In genomic region chr15:60352525-60352924, GRCh38 we compare ENCODE assay signal across 17 cellular contexts.
"Had no signal": no experiment of that assay in that cellular context is flagged by ENCODE, and none has a peak within 500 bp of the region (broad histone marks: within the 10 kb centered on the region; RNA-seq: fewer than 3 reads in every experiment).

No MANE protein-coding gene starts in this region.

- H3K4me1 ChIP-seq: ascending aorta, pancreas, sigmoid colon had no signal

- H3K4me3 ChIP-seq: ascending aorta, dorsolateral prefrontal cortex, left ventricle myocardium inferior, mucosa of descending colon, pancreas, sigmoid colon, spleen had no signal

- H3K9me3 Mint-ChIP-seq: activated T-cell treated with anti-CD3 and anti-CD28 coated beads, Interleukin-2, amount 50 U/mL, for 4 hours; naive B cell; stimulated activated naive B cell treated with anti-CD40 and anti-IgM and Interleukin-4, amounts not matched to agents 10 μg/mL and 1 μg/mL and 100 μg/mL, for 72 hours had no signal

- H3K9me3 ChIP-seq: ascending aorta, left ventricle myocardium inferior, mucosa of descending colon, pancreas, sigmoid colon, spleen had no signal

- H3K4me3 Mint-ChIP-seq: activated CD4-positive, alpha-beta T cell treated with anti-CD3 and anti-CD28 coated beads, Interleukin-2, amount 10 ng/mL, durations not matched to agents 7 days and 5 days; activated T-cell treated with anti-CD3 and anti-CD28 coated beads, Interleukin-2, amount 50 U/mL, for 4 hours; naive B cell; stimulated activated naive B cell treated with anti-CD40 and anti-IgM and Interleukin-4, amounts not matched to agents 10 μg/mL and 1 μg/mL and 100 μg/mL, for 72 hours; T-helper 1 cell treated with Interleukin-12 subunit alpha and Interleukin-12 subunit beta and Interleukin-4 antibody, amounts not matched to agents 30 μg/mL and 1 μg/mL, for 36 hours had no signal

- H3K4me1 Mint-ChIP-seq: naive B cell; stimulated activated naive B cell treated with anti-CD40 and anti-IgM and Interleukin-4, amounts not matched to agents 10 μg/mL and 1 μg/mL and 100 μg/mL, for 72 hours had no signal

- DNase-seq: activated CD4-positive, alpha-beta T cell treated with anti-CD3 and anti-CD28 coated beads, Interleukin-2, amount 10 ng/mL, durations not matched to agents 7 days and 5 days; activated CD8-positive, alpha-beta memory T cell treated with anti-CD3 and anti-CD28 coated beads, Interleukin-2, amount 50 U/mL, for 4 hours; activated naive CD4-positive, alpha-beta T cell treated with anti-CD3 and anti-CD28 coated beads, Interleukin-2, amount 50 U/mL, for 16 hours; activated T-cell treated with anti-CD3 and anti-CD28 coated beads, Interleukin-2, amount 50 U/mL, for 4 hours; dorsolateral prefrontal cortex; head of caudate nucleus; kidney glomerular epithelial cell; left ventricle myocardium inferior; mucosa of descending colon; naive B cell; pancreas; sigmoid colon; spleen; stimulated activated naive B cell treated with anti-CD40 and anti-IgM and Interleukin-4, amounts not matched to agents 10 μg/mL and 1 μg/mL and 100 μg/mL, for 72 hours had no signal

- H3K27me3 ChIP-seq: ascending aorta, pancreas, sigmoid colon, spleen had no signal

- H3K27me3 Mint-ChIP-seq: activated CD4-positive, alpha-beta T cell treated with anti-CD3 and anti-CD28 coated beads, Interleukin-2, amount 10 ng/mL, durations not matched to agents 7 days and 5 days; naive B cell; stimulated activated naive B cell treated with anti-CD40 and anti-IgM and Interleukin-4, amounts not matched to agents 10 μg/mL and 1 μg/mL and 100 μg/mL, for 72 hours had no signal

- H3K27ac Mint-ChIP-seq: activated CD4-positive, alpha-beta T cell treated with anti-CD3 and anti-CD28 coated beads, Interleukin-2, amount 10 ng/mL, durations not matched to agents 7 days and 5 days; stimulated activated naive B cell treated with anti-CD40 and anti-IgM and Interleukin-4, amounts not matched to agents 10 μg/mL and 1 μg/mL and 100 μg/mL, for 72 hours; T-helper 1 cell treated with Interleukin-12 subunit alpha and Interleukin-12 subunit beta and Interleukin-4 antibody, amounts not matched to agents 30 μg/mL and 1 μg/mL, for 36 hours had no signal

- H3K27ac ChIP-seq: ascending aorta, dorsolateral prefrontal cortex, left ventricle myocardium inferior, pancreas, sigmoid colon, spleen had no signal

- ATAC-seq: activated CD4-positive, CD25-positive, alpha-beta regulatory T cell treated with anti-CD3 and anti-CD28 coated beads, Interleukin-2, amount 50 U/mL, for 24 hours; activated T-cell treated with anti-CD3 and anti-CD28 coated beads, Interleukin-2, amount 50 U/mL, for 4 hours; pancreas; stimulated activated naive B cell treated with anti-CD40 and anti-IgM and Interleukin-4, amounts not matched to agents 10 μg/mL and 1 μg/mL and 100 μg/mL, for 72 hours had no signal
